8 cellular contexts compared by ENCODE assay signal in genomic region chr13:26221721-26222522, GRCh38. TPM values are rescaled to one million over a fixed set of nuclear protein-coding genes. Genes with fewer than 3 reads are reported as not detected.
DNase-seq lines count a peak whose midpoint lies in the region; ATAC-seq and TF ChIP-seq lines count a peak whose summit lies in the region.

RNF6 (minus strand) TSS chr13:26222314; CDS start chr13:26219649, 2,665 bp downstream.

- peak within 1 kb of the TSS; percentile 94 to 99 (median 98) for H3K27ac Mint-ChIP-seq in CD14-positive monocyte

- intact Hi-C loops in CD14-positive monocyte (cut with micrococcal nuclease), result loop anchor here in 1 of 2 donors (2.0 to 5.0 kb wide), 2 partner anchors 33 to 35 kb away; partner anchors contain the start of gene CDK8
- intact Hi-C loops in left lung (cut with DNase I), result no loop called here

- H3K9me3 Mint-ChIP-seq in CD14-positive monocyte, result no peaks in the 10 kb centered on the region

- H3K4me3 ChIP-seq in left lung, result peak within 1 kb of the TSS; percentile 86 to 88

- no peaks in the 10 kb centered on the region for H3K27me3 ChIP-seq in left lung

- H3K4me1 Mint-ChIP-seq in CD14-positive monocyte, result peaks cover 27% of the 10 kb centered on the region

- no peaks in the 10 kb centered on the region for H3K9me3 ChIP-seq in left lung

- H3K36me3 ChIP-seq in left lung, result peaks cover 0 to 27% of the 10 kb centered on the region in 2 donors

- H3K4me1 ChIP-seq in left lung, result peaks cover 9 to 36% of the 10 kb centered on the region in 2 donors

- peaks cover 2 to 4% (median 3%) of the 10 kb centered on the region in 3 donors for H3K27me3 Mint-ChIP-seq in CD14-positive monocyte (ENCODE audit: low read depth in 3 of 3)

- H3K27ac ChIP-seq in left lung, result peak within 1 kb of the TSS; percentile 97 to 98

- H3K4me3 Mint-ChIP-seq in CD14-positive monocyte, result peak within 1 kb of the TSS; percentile 98 to 100

- peak; percentile 97 for ATAC-seq in GM19395 (IDR thresholded peaks at IDR 0.05; ENCODE audit: unreplicated experiment)
- ATAC-seq in HG03565 (IDR thresholded peaks at IDR 0.05; ENCODE audit: unreplicated experiment), result peak; percentile 93
- peak; percentile 99 for ATAC-seq in left lung

- H3K36me3 Mint-ChIP-seq in CD14-positive monocyte, result peaks cover 22 to 26% of the 10 kb centered on the region in 2 donors

- peak; percentile 94 for DNase-seq in CD14-positive monocyte (ENCODE audit: low spot score)
- peak; percentile 54 for DNase-seq in NCI-H774 (lab: John Stamatoyannopoulos, UW)
- DNase-seq in activated CD4-positive, alpha-beta T cell treated with anti-CD3 and anti-CD28 coated beads, Interleukin-2, amount 50 U/mL, for 4 hours, result peak; percentile 79 to 80
- DNase-seq in dermis blood vessel endothelial cell, result peak; percentile 99
- DNase-seq in left lung, result peak; percentile 94 to 96
- peak; percentile 80 to 82 for DNase-seq in stimulated activated CD4-positive, alpha-beta T cell treated with anti-CD3 and anti-CD28 coated beads, Interleukin-2, amount 100 ng/mL, for 48 hours

- TF ChIP-seq CTCF in CD14-positive monocyte (IDR thresholded peaks at IDR 0.05) (no peak), left lung (IDR thresholded peaks at IDR 0.05) (no peak)

RNA-seq across cellular contexts. Expression of gene RNF6, which starts in this region (rescaled TPM):
- polyA plus RNA-seq in CD14-positive monocyte, result 10 to 100 TPM; 15.0 to 20.3 TPM
- total RNA-seq in dermis blood vessel endothelial cell (54.3 and 80.6 TPM in 2 replicates), left lung (10 to 100 TPM; 27.0 to 33.1 TPM)

Comparison
In these comparisons a context has a peak if more than half of its experiments do, and no peak if none do; other contexts are left out.
1. Peak in every context shown above with its lines: DNase-seq, ATAC-seq, H3K4me3 ChIP-seq and H3K27ac ChIP-seq.